ENCODE assay signal across 8 cellular contexts in genomic region chr2:227766361-227766883, GRCh38. TPM values are rescaled to one million over a fixed set of nuclear protein-coding genes. Genes with fewer than 3 reads are reported as not detected.
DNase-seq lines count a peak whose midpoint lies in the region; ATAC-seq, FAIRE-seq and TF ChIP-seq lines count a peak whose summit lies in the region.

No MANE protein-coding gene starts in this region.

- H3K4me1 Mint-ChIP-seq in neural crest cell, result peaks cover 5% of the 10 kb centered on the region

- no peak overlapping the region for H3K27ac ChIP-seq in OCI-LY3 (ENCODE audit: low read length)
- no peak overlapping the region for H3K27ac ChIP-seq in fibroblast of lung (ENCODE audit: insufficient read depth, low read length)

- no peaks in the 10 kb centered on the region for H4K20me1 ChIP-seq in OCI-LY3 (ENCODE audit: insufficient read depth, low read length)
- H4K20me1 ChIP-seq in fibroblast of lung (ENCODE audit: control insufficient read depth, extremely low read depth, insufficient read depth, low read length), result no peaks in the 10 kb centered on the region

- H3K27me3 Mint-ChIP-seq in neural crest cell (ENCODE audit: low read depth), result no peaks in the 10 kb centered on the region

- H2AFZ ChIP-seq in OCI-LY3 (ENCODE audit: low read depth, low read length), result no peak overlapping the region
- H2AFZ ChIP-seq in fibroblast of lung (ENCODE audit: low read length), result no peak overlapping the region

- H3K27me3 ChIP-seq in OCI-LY3 (ENCODE audit: low read depth, low read length), result no peaks in the 10 kb centered on the region
- no peaks in the 10 kb centered on the region for H3K27me3 ChIP-seq in fibroblast of lung (ENCODE audit: control insufficient read depth, insufficient read depth, low read length)

- H3K4me1 ChIP-seq in OCI-LY3 (ENCODE audit: low read length) (no peaks in the 10 kb centered on the region), fibroblast of lung (ENCODE audit: control insufficient read depth, extremely low read depth, insufficient read depth, low read length) (no peaks in the 10 kb centered on the region)

- H3K9me3 Mint-ChIP-seq in neural crest cell, result no peaks in the 10 kb centered on the region

- H3K4me2 ChIP-seq in OCI-LY3 (ENCODE audit: low read length) (no peak overlapping the region), fibroblast of lung (ENCODE audit: extremely low read depth, insufficient read depth, low read length) (peak overlapping the region; percentile 16)

- no peaks in the 10 kb centered on the region for H3K36me3 Mint-ChIP-seq in neural crest cell (ENCODE audit: low read depth)

- no peak for FAIRE-seq in D721Med (lab: Jason Lieb, UNC)

- H3K79me2 ChIP-seq in OCI-LY3 (ENCODE audit: low read length) (no peaks in the 10 kb centered on the region), fibroblast of lung (ENCODE audit: control insufficient read depth, insufficient read depth, low read length) (no peaks in the 10 kb centered on the region)

- H3K4me3 ChIP-seq in OCI-LY3 (ENCODE audit: low read length) (no peak overlapping the region), fibroblast of lung (replicated peaks in 1 of 4; ENCODE audit: control extremely low read depth in 1 of 4, insufficient read depth in 1 of 4, low read depth in 3 of 4, low read length in 4 of 4) (no peak overlapping the region)

- H3K9ac ChIP-seq in OCI-LY3 (ENCODE audit: low read length) (no peak overlapping the region), fibroblast of lung (ENCODE audit: insufficient read depth, low read length) (no peak overlapping the region)

- H3K27ac Mint-ChIP-seq in neural crest cell (ENCODE audit: unreplicated experiment), result no peak overlapping the region

- ATAC-seq in GM19455 (IDR thresholded peaks at IDR 0.05; ENCODE audit: unreplicated experiment), result peak; percentile 100
- peak; percentile 98 for ATAC-seq in HG03520 (IDR thresholded peaks at IDR 0.05; ENCODE audit: unreplicated experiment)

- H3K36me3 ChIP-seq in OCI-LY3 (replicated peaks; ENCODE audit: low read depth, low read length) (no peaks in the 10 kb centered on the region), fibroblast of lung (ENCODE audit: control insufficient read depth, insufficient read depth, low read length) (no peaks in the 10 kb centered on the region)

- no peaks in the 10 kb centered on the region for H3K9me3 ChIP-seq in OCI-LY3 (ENCODE audit: insufficient read depth, low read length)
- no peaks in the 10 kb centered on the region for H3K9me3 ChIP-seq in fibroblast of lung (ENCODE audit: control insufficient read depth, insufficient read depth, low read depth, low read length)

- DNase-seq in D721Med (ENCODE audit: insufficient read length, low spot score), result peak; percentile 49
- DNase-seq in activated T-cell treated with anti-CD3 and anti-CD28 coated beads for 48 hours (ENCODE audit: low read depth), result peak; percentile 54
- DNase-seq in fibroblast of lung (ENCODE audit: low read depth in 2 of 2), result peak; percentile 65 to 75
- DNase-seq in neural crest cell (ENCODE audit: low read depth, low spot score), result peak; percentile 78
- DNase-seq in stromal cell of bone marrow (ENCODE audit: low read depth), result peak; percentile 46

- peak; percentile 81 for TF ChIP-seq CTCF in D721Med (IDR thresholded peaks at IDR 0.05; ENCODE audit: insufficient read depth, missing control alignments)
- peak; percentile 76 for TF ChIP-seq CTCF in OCI-LY3 (IDR thresholded peaks at IDR 0.05; ENCODE audit: low read depth, low read length)
- TF ChIP-seq CTCF in fibroblast of lung (conservative IDR thresholded peaks at IDR 0.05 in 1 of 2, IDR thresholded peaks at IDR 0.05 in 1 of 2; ENCODE audit: low read depth in 1 of 2, low read length in 2 of 2), result peak; percentile 80 to 85
- TF ChIP-seq CTCF in neural crest cell (conservative IDR thresholded peaks at IDR 0.05), result peak; percentile 98

- no peak overlapping the region for H3K4me3 Mint-ChIP-seq in neural crest cell

RNA-seq across cellular contexts. Expression of gene SCYGR8, which starts 20.7 kb away (rescaled TPM):
- not detected in 2 replicates for total RNA-seq in fibroblast of lung
- not detected in 2 replicates for polyA plus RNA-seq in fibroblast of lung
- not detected in 2 replicates for polyA plus RNA-seq in fibroblast of lung (2012)
- not detected in 2 replicates for polyA minus RNA-seq in fibroblast of lung (ENCODE audit: low replicate concordance)
- not detected in 2 replicates for total RNA-seq in neural crest cell

RNA-seq across cellular contexts. Expression of gene SCYGR7, which starts 38.3 kb away (rescaled TPM):
- not detected in 2 replicates for total RNA-seq in fibroblast of lung
- polyA plus RNA-seq in fibroblast of lung, result not detected in 2 replicates
- not detected in 2 replicates for polyA plus RNA-seq in fibroblast of lung (2012)
- not detected in 2 replicates for polyA minus RNA-seq in fibroblast of lung (ENCODE audit: low replicate concordance)
- total RNA-seq in neural crest cell, result not detected in 2 replicates

RNA-seq across cellular contexts. Expression of gene SCYGR6, which starts 41.9 kb away (rescaled TPM):
- not detected in 2 replicates for total RNA-seq in fibroblast of lung
- not detected in 2 replicates for polyA plus RNA-seq in fibroblast of lung
- not detected in 2 replicates for polyA plus RNA-seq in fibroblast of lung (2012)
- polyA minus RNA-seq in fibroblast of lung (ENCODE audit: low replicate concordance), result not detected in 2 replicates
- not detected in 2 replicates for total RNA-seq in neural crest cell

RNA-seq across cellular contexts. Expression of gene CCL20, which starts 47.2 kb away (rescaled TPM):
- not detected in 2 replicates for total RNA-seq in fibroblast of lung
- 0.23 TPM in 1 of 2 replicates, not detected in the other for polyA plus RNA-seq in fibroblast of lung
- 0.23 TPM in 1 of 2 replicates, not detected in the other for polyA plus RNA-seq in fibroblast of lung (2012)
- polyA minus RNA-seq in fibroblast of lung (ENCODE audit: low replicate concordance), result not detected in 2 replicates
- not detected in 2 replicates for total RNA-seq in neural crest cell

RNA-seq across cellular contexts. Expression of gene SLC19A3, which starts 48.6 kb away (rescaled TPM):
- total RNA-seq in fibroblast of lung (0.17 and 1.0 TPM in 2 replicates), neural crest cell (0.54 and 1.1 TPM in 2 replicates)
- 0.11 and 0.16 TPM in 2 replicates for polyA plus RNA-seq in fibroblast of lung
- 0.09 TPM in 1 of 2 replicates, not detected in the other for polyA plus RNA-seq in fibroblast of lung (2012)
- 0.67 TPM in 1 of 2 replicates, not detected in the other for polyA minus RNA-seq in fibroblast of lung (ENCODE audit: low replicate concordance)
